In genomic region chr9:104362912-104363472, GRCh38 we compare ENCODE assay signal across 26 cellular contexts.
"Had no signal": no experiment of that assay in that cellular context is flagged by ENCODE, and none has a peak within 500 bp of the region (broad histone marks: within the 10 kb centered on the region; RNA-seq: fewer than 3 reads in every experiment).

No MANE protein-coding gene starts in this region.

- H3K27me3 ChIP-seq: colonic mucosa, esophagus squamous epithelium, gastrocnemius medialis, heart right ventricle, left lung had no signal

- ATAC-seq: effector memory CD8-positive, alpha-beta T cell; esophagus mucosa; gastrocnemius medialis; heart right ventricle; left lung; left ventricle myocardium superior; mucosa of descending colon had no signal

- H3K4me3 ChIP-seq: colonic mucosa, esophagus squamous epithelium, gastrocnemius medialis, heart right ventricle, left lung, lower lobe of right lung, mucosa of descending colon had no signal

- H3K4me1 ChIP-seq: colonic mucosa, esophagus squamous epithelium, gastrocnemius medialis, heart right ventricle, left lung, lower lobe of right lung had no signal

- H3K9me3 ChIP-seq: colonic mucosa, esophagus squamous epithelium, gastrocnemius medialis, lower lobe of right lung, mucosa of descending colon had no signal

- FAIRE-seq: endometrium, islet of Langerhans, keratinocyte had no signal

- H3K27ac ChIP-seq: colonic mucosa, epithelial cell of prostate, esophagus squamous epithelium, gastrocnemius medialis, heart right ventricle, left lung, lower lobe of right lung had no signal

- H3K36me3 ChIP-seq: colonic mucosa, esophagus squamous epithelium, gastrocnemius medialis, heart right ventricle, left lung, lower lobe of right lung had no signal

- DNase-seq: cerebellar nuclear complex; colonic mucosa; cortex of kidney; effector CD8-positive, alpha-beta T cell; effector memory CD8-positive, alpha-beta T cell; endodermal cell; erythroblast; esophagus squamous epithelium; foreskin fibroblast; foreskin melanocyte; gastrocnemius medialis; glutamatergic neuron; head of caudate nucleus; heart right ventricle; hippocampal formation; kidney glomerular epithelial cell; left lung; left ventricle myocardium superior; lower lobe of right lung; mesenchymal stem cell; mucosa of descending colon had no signal
